28 cellular contexts compared by ENCODE assay signal in genomic region chr22:28106601-28107000, GRCh38.
"Had no signal": no experiment of that assay in that cellular context is flagged by ENCODE, and none has a peak within 500 bp of the region (broad histone marks: within the 10 kb centered on the region; RNA-seq: fewer than 3 reads in every experiment).

No MANE protein-coding gene starts in this region.

- H3K27me3 ChIP-seq: neutrophil, pancreas, right lobe of liver, sigmoid colon, spleen, suprapubic skin, testis, tibial artery, transverse colon, upper lobe of right lung, uterus had no signal

- H3K36me3 ChIP-seq: neutrophil, pancreas, prostate gland, right lobe of liver, transverse colon, uterus had no signal

- H3K9me3 ChIP-seq: neutrophil, pancreas, prostate gland, right lobe of liver, sigmoid colon, spleen, suprapubic skin, testis, tibial artery, transverse colon, upper lobe of right lung, uterus had no signal

- FAIRE-seq: pancreas had no signal

- ATAC-seq: naive thymus-derived CD4-positive, alpha-beta T cell; natural killer cell; pancreas; right cardiac atrium; right lobe of liver; stimulated activated memory B cell treated with anti-CD40 and anti-IgM and Interleukin-4, amounts not matched to agents 10 μg/mL and 1 μg/mL and 100 μg/mL, for 72 hours; stimulated activated naive CD8-positive, alpha-beta T cell treated with anti-CD3 and anti-CD28 coated beads, Interleukin-15, amount 100 ng/mL, for 72 hours; stimulated activated naive CD8-positive, alpha-beta T cell treated with anti-CD3 and anti-CD28 coated beads, Interleukin-15, Interleukin-2, amounts not matched to agents 100 U/mL and 50 U/mL, for 24 hours; upper lobe of right lung had no signal

- H3K4me1 ChIP-seq: pancreas, prostate gland, right lobe of liver, testis had no signal

- H3K4me2 ChIP-seq: smooth muscle cell had no signal

- DNase-seq: naive thymus-derived CD4-positive, alpha-beta T cell; natural killer cell; nucleus accumbens; pancreas; retina; right cardiac atrium; right lobe of liver; sigmoid colon; spleen; stimulated activated CD4-positive, alpha-beta T cell treated with anti-CD3 and anti-CD28 coated beads, Interleukin-12 subunit alpha, Interleukin-12 subunit beta, amount 100 ng/mL, for 4 hours; stimulated activated CD4-positive, alpha-beta T cell treated with anti-CD3 and anti-CD28 coated beads, Interleukin-1b, Interleukin-23, amount 100 ng/mL, for 48 hours; stimulated activated CD4-positive, alpha-beta T cell treated with anti-CD3 and anti-CD28 coated beads, Interleukin-4, amount 100 ng/mL, for 1 hour; stimulated activated CD4-positive, alpha-beta T cell treated with anti-CD3 and anti-CD28 coated beads, Interleukin-4, amount 100 ng/mL, for 4 hours; stimulated activated CD8-positive, alpha-beta memory T cell treated with anti-CD3 and anti-CD28 coated beads, Interleukin-4, amount 100 ng/mL, for 48 hours; stimulated activated naive CD4-positive, alpha-beta T cell; stimulated activated naive CD8-positive, alpha-beta T cell treated with anti-CD3 and anti-CD28 coated beads, Interleukin-15, amount 100 ng/mL, for 72 hours; stimulated activated naive CD8-positive, alpha-beta T cell treated with anti-CD3 and anti-CD28 coated beads, Interleukin-15, Interleukin-2, amounts not matched to agents 100 U/mL and 50 U/mL, for 24 hours; substantia nigra; testis; tibial artery; transverse colon; upper lobe of right lung; uterus had no signal

- H3K4me3 ChIP-seq: pancreas, prostate gland, right lobe of liver, sigmoid colon, smooth muscle cell, spleen, suprapubic skin, testis, tibial artery, transverse colon, upper lobe of right lung, uterus had no signal

- H3K27ac ChIP-seq: neutrophil, pancreas, prostate gland, right lobe of liver, sigmoid colon, spleen, suprapubic skin, testis, tibial artery, transverse colon, upper lobe of right lung, uterus had no signal
